Comparison of ENCODE assay signal across 19 cellular contexts in the genomic region with DNA sequence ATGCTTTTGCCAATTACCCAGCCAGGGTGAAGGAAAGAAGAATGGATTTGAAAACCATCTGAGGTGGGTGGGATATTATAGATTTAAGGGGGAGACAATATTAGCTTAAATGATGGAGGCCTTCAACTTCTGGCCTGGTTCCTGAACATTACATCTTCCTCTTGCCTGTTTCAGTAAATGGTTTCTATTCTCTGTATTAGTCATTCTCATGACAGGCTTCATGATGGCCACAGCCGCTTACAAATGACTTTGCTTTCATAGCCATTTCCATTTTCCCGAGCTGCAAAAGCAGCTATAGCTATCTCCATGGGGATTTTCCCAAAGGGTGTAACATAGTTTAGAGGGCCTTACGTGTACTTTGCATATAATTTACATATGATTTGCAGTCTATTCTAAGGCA.
DNase-seq lines count a peak whose midpoint lies in the region; ATAC-seq, FAIRE-seq and TF ChIP-seq lines count a peak whose summit lies in the region.
"Had no signal": no experiment of that assay in that cellular context is flagged by ENCODE, and none has a peak within 500 bp of the region (broad histone marks: within the 10 kb centered on the region; RNA-seq: fewer than 3 reads in every experiment).

No MANE protein-coding gene starts in this region.

- FAIRE-seq in GM19239 (lab: Jason Lieb, UNC): peak; percentile 55
- FAIRE-seq: TTC549 had no signal

- ATAC-seq in HG02571 (IDR thresholded peaks at IDR 0.05; ENCODE audit: unreplicated experiment): peak; percentile 63
- ATAC-seq in HG03432 (IDR thresholded peaks at IDR 0.05; ENCODE audit: unreplicated experiment): peak; percentile 84
- ATAC-seq in HG03045 (IDR thresholded peaks at IDR 0.05; ENCODE audit: unreplicated experiment): no peak

- DNase-seq in GM19239 (ENCODE audit: insufficient read length, low spot score) (peak; percentile 9), BE2C (no peak), mammary epithelial cell (no peak), OCI-M1 (lab: John Stamatoyannopoulos, UW) (no peak)
- DNase-seq: activated naive CD4-positive, alpha-beta T cell treated with Interleukin-2 at 50 U/mL for 16 hours; CD4-positive, alpha-beta T cell; effector CD8-positive, alpha-beta T cell; EL; immature natural killer cell; NCI-H146; NCI-H748 treated with DMSO at 0.1 percent for 48 hours; SHP77 treated with DMSO at 0.1 percent for 48 hours had no signal

- intact Hi-C loops in mammary epithelial cell (cut with micrococcal nuclease): no loop called here

- in situ Hi-C loops in mammary epithelial cell (cut with MboI; ENCODE audit: low sequenced_read_pairs in 2 of 2): no loop called here

- no peak overlapping the region for H3K27ac ChIP-seq in mammary epithelial cell (ENCODE audit: insufficient read depth, low read depth, low read length)
- H3K27ac ChIP-seq: breast epithelium, parathyroid adenoma, thoracic aorta had no signal

- no peak overlapping the region for H3K4me3 ChIP-seq in BE2C (ENCODE audit: low read depth, low read length)
- H3K4me3 ChIP-seq in mammary epithelial cell (replicated peaks in 1 of 3; ENCODE audit: insufficient read depth in 1 of 3, low read depth in 2 of 3, low read length in 3 of 3): no peak overlapping the region
- H3K4me3 ChIP-seq: breast epithelium, thoracic aorta had no signal

- H3K9me3 ChIP-seq in BE2C (no peaks in the 10 kb centered on the region), mammary epithelial cell (replicated peaks; ENCODE audit: insufficient read depth, low read length) (peaks cover 10% of the 10 kb centered on the region)
- H3K9me3 ChIP-seq: breast epithelium, thoracic aorta had no signal

- H2AFZ ChIP-seq in mammary epithelial cell (ENCODE audit: low read depth, low read length): no peak overlapping the region
- H2AFZ ChIP-seq: parathyroid adenoma had no signal

- no peak overlapping the region for H3K4me2 ChIP-seq in mammary epithelial cell (ENCODE audit: insufficient read depth, low read depth, low read length)

- 63% methylated on average over 3 of the region's 3 CpGs for WGBS in mammary epithelial cell (ENCODE audit: low coverage, missing lambda C conversion rate)

- dilution Hi-C loops in mammary epithelial cell (cut with HindIII; ENCODE audit: low sequenced_read_pairs): no loop called here

- no peak overlapping the region for H3K9ac ChIP-seq in mammary epithelial cell (ENCODE audit: insufficient read depth, low read length)
- H3K9ac ChIP-seq: parathyroid adenoma had no signal

- BruUV-seq in mammary epithelial cell (replicated peaks; lab: Mats Ljungman, UMichigan): no TSS peak

- H3K79me2 ChIP-seq in mammary epithelial cell (ENCODE audit: insufficient read depth, low read length): no peaks in the 10 kb centered on the region
- H3K79me2 ChIP-seq: parathyroid adenoma had no signal

- H3K27me3 ChIP-seq in BE2C (no peaks in the 10 kb centered on the region; the same call in 1 of the 2 replicates), mammary epithelial cell (ENCODE audit: insufficient read depth, low read length) (no peaks in the 10 kb centered on the region)
- H3K27me3 ChIP-seq: breast epithelium had no signal

- H3K4me1 ChIP-seq in BE2C (no peaks in the 10 kb centered on the region), mammary epithelial cell (ENCODE audit: insufficient read depth, low read length) (no peaks in the 10 kb centered on the region)
- H3K4me1 ChIP-seq: breast epithelium, parathyroid adenoma had no signal

- no peak for TF ChIP-seq CTCF in BE2C (IDR thresholded peaks at IDR 0.05; ENCODE audit: low read depth, low read length)
- no peak for TF ChIP-seq CTCF in mammary epithelial cell (conservative IDR thresholded peaks at IDR 0.05 in 1 of 2, IDR thresholded peaks at IDR 0.05 in 1 of 2; ENCODE audit: extremely low read depth in 1 of 2, insufficient read depth in 1 of 2, low read depth in 1 of 2, low read length in 2 of 2)

- H4K20me1 ChIP-seq in mammary epithelial cell (ENCODE audit: insufficient read depth, low read length): no peaks in the 10 kb centered on the region

- H3K36me3 ChIP-seq in BE2C (no peaks in the 10 kb centered on the region), mammary epithelial cell (ENCODE audit: insufficient read depth, low read length) (no peaks in the 10 kb centered on the region)
- H3K36me3 ChIP-seq: breast epithelium, thoracic aorta had no signal

- CTCF ChIA-PET in mammary epithelial cell (lab: Charles Lee; ENCODE audit: low non-redundant PET): no interaction called here
